24 cellular contexts compared by ENCODE assay signal in genomic region chr19:8536282-8536681, GRCh38. TPM values are rescaled to one million over a fixed set of nuclear protein-coding genes. Genes with fewer than 3 reads are reported as not detected.
"Had no signal": no experiment of that assay in that cellular context is flagged by ENCODE, and none has a peak within 500 bp of the region (broad histone marks: within the 10 kb centered on the region; RNA-seq: fewer than 3 reads in every experiment).

No MANE protein-coding gene starts in this region.

- H3K4me1 ChIP-seq: ascending aorta, breast epithelium, lower lobe of right lung, psoas muscle, stomach had no signal

- H3K27me3 ChIP-seq: ascending aorta, breast epithelium, hepatocyte, ovary had no signal

- H3K27ac Mint-ChIP-seq: activated CD4-positive, alpha-beta memory T cell treated with anti-CD3 and anti-CD28 coated beads for 36 hours; activated naive CD4-positive, alpha-beta T cell treated with anti-CD3 and anti-CD28 coated beads, Interleukin-2, amount 50 U/mL, for 24 hours; mesothelial cell of epicardium had no signal

- DNase-seq: activated CD4-positive, alpha-beta memory T cell treated with anti-CD3 and anti-CD28 coated beads for 36 hours; activated CD8-positive, alpha-beta memory T cell treated with anti-CD3 and anti-CD28 coated beads, Interleukin-2, amount 50 U/mL, for 4 hours; activated gamma-delta T cell; activated T-cell treated with anti-CD3 and anti-CD28 coated beads, Interleukin-2, amount 50 U/mL, for 48 hours; cerebellar nuclear complex; cortex of kidney; effector CD8-positive, alpha-beta T cell; left cardiac atrium; lower lobe of right lung; ovary; psoas muscle; right cardiac atrium; stimulated activated CD4-positive, alpha-beta T cell treated with anti-CD3 and anti-CD28 coated beads, Interleukin-2, amount 100 ng/mL, for 24 hours; stomach; T-helper 2 cell; trophoblast cell; WERI-Rb-1 had no signal

- ATAC-seq: left cardiac atrium, lower lobe of right lung, psoas muscle, right cardiac atrium had no signal

- H3K4me3 ChIP-seq: ascending aorta, breast epithelium, hepatocyte, lower lobe of right lung, ovary, psoas muscle, stomach had no signal

- H3K4me2 ChIP-seq: hepatocyte had no signal

- H3K79me2 ChIP-seq: hepatocyte had no signal

- H3K27me3 Mint-ChIP-seq: activated CD4-positive, alpha-beta memory T cell treated with anti-CD3 and anti-CD28 coated beads for 36 hours; activated naive CD4-positive, alpha-beta T cell treated with anti-CD3 and anti-CD28 coated beads, Interleukin-2, amount 50 U/mL, for 24 hours had no signal

- H3K36me3 ChIP-seq: ascending aorta, breast epithelium, ovary, WERI-Rb-1 had no signal

- H3K4me3 Mint-ChIP-seq: activated CD4-positive, alpha-beta memory T cell treated with anti-CD3 and anti-CD28 coated beads for 36 hours; activated naive CD4-positive, alpha-beta T cell treated with anti-CD3 and anti-CD28 coated beads, Interleukin-2, amount 50 U/mL, for 24 hours; mesothelial cell of epicardium; neural crest cell had no signal

- H3K9me3 ChIP-seq: ascending aorta, breast epithelium, lower lobe of right lung, ovary, psoas muscle, stomach had no signal

- H3K4me1 Mint-ChIP-seq: neural crest cell had no signal

- H2AFZ ChIP-seq: hepatocyte had no signal

- H3K9me3 Mint-ChIP-seq: activated CD4-positive, alpha-beta memory T cell treated with anti-CD3 and anti-CD28 coated beads for 36 hours; activated naive CD4-positive, alpha-beta T cell treated with anti-CD3 and anti-CD28 coated beads, Interleukin-2, amount 50 U/mL, for 24 hours; mesothelial cell of epicardium; neural crest cell had no signal

- H3K27ac ChIP-seq: ascending aorta, breast epithelium, hepatocyte, lower lobe of right lung, ovary, psoas muscle, stomach, WERI-Rb-1 had no signal

RNA-seq across cellular contexts. Expression of gene PRAM1, which starts 33.8 kb away (rescaled TPM):
- total RNA-seq: ascending aorta, fibroblast of villous mesenchyme had no signal
